Comparison of ENCODE assay signal across 14 cellular contexts in genomic region chr22:48577014-48577690, GRCh38.
DNase-seq lines count a peak whose midpoint lies in the region; ATAC-seq and TF ChIP-seq lines count a peak whose summit lies in the region.
"Had no signal": no experiment of that assay in that cellular context is flagged by ENCODE, and none has a peak within 500 bp of the region (broad histone marks: within the 10 kb centered on the region; RNA-seq: fewer than 3 reads in every experiment).

No MANE protein-coding gene starts in this region.

- H3K27me3 ChIP-seq in GM23338 (ENCODE audit: insufficient read depth) (peaks cover 14% of the 10 kb centered on the region; the same call in 1 of the 2 replicates), right cardiac atrium (ENCODE audit: control insufficient read depth, insufficient read depth) (no peaks in the 10 kb centered on the region), smooth muscle cell (ENCODE audit: low read depth) (peaks cover 31% of the 10 kb centered on the region)

- H3K9me3 ChIP-seq in right cardiac atrium (ENCODE audit: control insufficient read depth, low read length) (no peaks in the 10 kb centered on the region), smooth muscle cell (replicated peaks; ENCODE audit: low read depth) (no peaks in the 10 kb centered on the region)

- H4K20me1 ChIP-seq in GM23338 (replicated peaks; ENCODE audit: insufficient read depth) (no peaks in the 10 kb centered on the region), smooth muscle cell (ENCODE audit: low read depth) (peaks cover 76% of the 10 kb centered on the region)

- peaks cover 20% of the 10 kb centered on the region for H3K27me3 Mint-ChIP-seq in GM23338 (ENCODE audit: insufficient read depth, low read depth, poor library complexity)

- no peaks in the 10 kb centered on the region for H3K9me2 ChIP-seq in GM23338 (ENCODE audit: insufficient read depth)

- no peak overlapping the region for H3K9ac ChIP-seq in smooth muscle cell (ENCODE audit: low read depth)

- peak; percentile 21 for ATAC-seq in GM23338
- ATAC-seq in right cardiac atrium, result peak in 1 of 2 donors; percentile 13
- ATAC-seq in HG02970 (IDR thresholded peaks at IDR 0.05; ENCODE audit: low FRiP score, unreplicated experiment), result no peak
- ATAC-seq: activated T-cell treated with anti-CD3 and anti-CD28 coated beads, Interleukin-2, amount 50 U/mL, for 72 hours had no signal

- peaks cover 12% of the 10 kb centered on the region for H3K4me1 Mint-ChIP-seq in GM23338

- H3K27ac ChIP-seq in GM23338 (ENCODE audit: low read depth) (no peak overlapping the region), right cardiac atrium (ENCODE audit: low read length) (no peak overlapping the region), smooth muscle cell (ENCODE audit: low read depth) (no peak overlapping the region)
- H3K27ac ChIP-seq: HL-60 had no signal

- no peaks in the 10 kb centered on the region; the same call in 2 of the 3 replicates for H3K9me3 Mint-ChIP-seq in GM23338

- no peak overlapping the region for H3K27ac Mint-ChIP-seq in GM23338
- H3K27ac Mint-ChIP-seq: activated T-cell treated with anti-CD3 and anti-CD28 coated beads, Interleukin-2, amount 50 U/mL, for 72 hours had no signal

- TF ChIP-seq CTCF in GM23338 (conservative IDR thresholded peaks at IDR 0.05; ENCODE audit: low read depth in 2 of 2) (no peak), smooth muscle cell (IDR thresholded peaks at IDR 0.05; ENCODE audit: borderline replicate concordance, insufficient read depth, poor library complexity, severe bottlenecking) (no peak)

- H3K79me2 ChIP-seq in GM23338 (replicated peaks; ENCODE audit: insufficient read depth) (no peaks in the 10 kb centered on the region), smooth muscle cell (ENCODE audit: low read depth) (no peaks in the 10 kb centered on the region)

- H2AFZ ChIP-seq in GM23338 (no peak overlapping the region), smooth muscle cell (ENCODE audit: low read depth) (no peak overlapping the region)

- 0 out of 2 replicates have a peak overlapping the region, but pooled peaks have one; percentile 41 for H3K4me3 ChIP-seq in GM23338
- no peak overlapping the region for H3K4me3 ChIP-seq in right cardiac atrium (ENCODE audit: low read length)
- peak overlapping the region; percentile 50 for H3K4me3 ChIP-seq in smooth muscle cell

- H3K36me3 Mint-ChIP-seq in GM23338 (ENCODE audit: low read depth), result peaks cover 3% of the 10 kb centered on the region; the same call in 1 of the 3 replicates

- 49% methylated on average over 29 of the region's 29 CpGs for WGBS in right cardiac atrium
- WGBS in smooth muscle cell (ENCODE audit: low lambda C conversion rate), result 58% methylated on average over 29 of the region's 29 CpGs

- H3K4me2 ChIP-seq in GM23338, result no peak overlapping the region
- H3K4me2 ChIP-seq in smooth muscle cell, result peak overlapping the region; percentile 88

- peak overlapping the region; percentile 56 for H3K4me3 Mint-ChIP-seq in GM23338

- no peaks in the 10 kb centered on the region for H3K36me3 ChIP-seq in GM23338 (ENCODE audit: insufficient read depth)
- no peaks in the 10 kb centered on the region for H3K36me3 ChIP-seq in smooth muscle cell (ENCODE audit: low read depth)

- DNase-seq in GM23338 (ENCODE audit: low spot score), result no peak
- DNase-seq in NCI-H2171 treated with DMSO at 0.1 percent for 48 hours (lab: John Stamatoyannopoulos, UW), result peak; percentile 70
- peak; percentile 4 to 43 (median 31) for DNase-seq in right cardiac atrium
- no peak for DNase-seq in smooth muscle cell (lab: John Stamatoyannopoulos, UW; ENCODE audit: unreplicated experiment)
- DNase-seq in activated CD8-positive, alpha-beta memory T cell treated with anti-CD3 and anti-CD28 coated beads, Interleukin-2, amount 50 U/mL, for 48 hours, result no peak
- DNase-seq in SW480 (ENCODE audit: low spot score), result no peak
- DNase-seq: DMS53, erythroblast, naive B cell, NCI-H1092 treated with DMSO at 0.1 percent for 48 hours, OCI-M1 had no signal

- H3K4me1 ChIP-seq in GM23338 (ENCODE audit: insufficient read depth) (no peaks in the 10 kb centered on the region), right cardiac atrium (ENCODE audit: control insufficient read depth, insufficient read depth, low read length) (no peaks in the 10 kb centered on the region), smooth muscle cell (ENCODE audit: low read depth) (peaks cover 20% of the 10 kb centered on the region)

- intact Hi-C loops in right cardiac atrium (cut with DNase I), result loop anchor here in 3 of 4 donors (5.0 to 10.0 kb wide), 3 partner anchors 728 to 1058 kb away; no protein-coding TSS in a partner anchor

- no peaks in the 10 kb centered on the region for H3F3A ChIP-seq in GM23338 (replicated peaks; ENCODE audit: low read depth)
- peaks cover 7% of the 10 kb centered on the region for H3F3A ChIP-seq in smooth muscle cell (ENCODE audit: low read depth)

TF ChIP-seq in GM23338, 12 proteins besides CTCF, POLR2A, EP300 and RAD21:
- no peak for TF ChIP-seq JUNB (IDR thresholded peaks at IDR 0.05; ENCODE audit: unreplicated experiment)
- TF ChIP-seq ZNF114 (CRISPR knock-in tag; IDR thresholded peaks at IDR 0.05), result no peak
- TF ChIP-seq ETS1 (IDR thresholded peaks at IDR 0.05), result no peak

Comparison
In these comparisons a context has a peak if more than half of its experiments do, and no peak if none do; other contexts are left out.
1. DNase-seq: peak in NCI-H2171 treated with DMSO at 0.1 percent for 48 hours (single experiment) and right cardiac atrium (3 of 3); none in GM23338 (single experiment), smooth muscle cell (single experiment), activated CD8-positive, alpha-beta memory T cell treated with anti-CD3 and anti-CD28 coated beads, Interleukin-2, amount 50 U/mL, for 48 hours (single experiment) and SW480 (single experiment).